ENCODE assay signal across 18 cellular contexts in the genomic region with DNA sequence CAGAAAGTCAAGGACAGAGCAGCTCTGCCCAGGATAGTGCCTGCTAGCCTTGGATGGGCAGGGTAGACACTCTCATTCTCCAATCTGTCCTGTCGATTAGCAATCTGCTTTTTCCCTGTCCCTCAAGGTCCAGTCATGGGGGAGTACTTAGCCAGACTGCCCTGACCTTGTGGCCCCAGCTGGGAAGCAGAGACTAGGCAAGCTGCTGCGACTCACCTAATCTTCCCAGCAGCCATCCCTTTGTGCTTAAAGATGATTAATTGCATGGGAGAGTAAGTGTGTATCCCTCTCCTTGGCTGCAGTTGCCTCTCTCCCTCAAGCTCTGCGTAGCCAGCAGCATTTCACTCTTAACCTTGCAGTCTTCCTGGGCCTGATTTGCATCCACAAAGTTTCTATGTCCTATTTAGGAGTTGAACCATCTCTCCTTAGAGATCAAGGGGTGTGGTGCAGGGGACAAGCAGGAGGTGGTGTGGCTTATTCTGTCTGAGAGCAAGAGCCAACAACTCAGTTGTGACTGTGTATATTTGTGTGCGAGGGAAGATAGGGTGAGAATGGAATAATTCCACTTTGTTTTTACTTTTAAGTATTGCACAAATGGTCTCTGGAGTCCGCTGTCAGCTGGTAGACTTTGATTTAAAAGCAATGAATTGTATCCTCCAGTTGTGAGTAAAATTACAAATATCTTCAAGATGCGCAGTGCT.
DNase-seq lines count a peak whose midpoint lies in the region; ATAC-seq, FAIRE-seq and TF ChIP-seq lines count a peak whose summit lies in the region.
"Had no signal": no experiment of that assay in that cellular context is flagged by ENCODE, and none has a peak within 500 bp of the region (broad histone marks: within the 10 kb centered on the region; RNA-seq: fewer than 3 reads in every experiment).

No MANE protein-coding gene starts in this region.

- no peaks in the 10 kb centered on the region for H3K36me3 ChIP-seq in MG63
- H3K36me3 ChIP-seq: BLaER1 had no signal

- peak; percentile 25 for DNase-seq in HCEC 1CT
- DNase-seq in MG63: peak; percentile 39
- peak; percentile 8 for DNase-seq in epithelial cell of esophagus (ENCODE audit: low read depth)
- no peak for DNase-seq in omental fat pad (ENCODE audit: low spot score)
- no peak for DNase-seq in stimulated activated CD4-positive, alpha-beta T cell treated with anti-CD3 and anti-CD28 coated beads, Interleukin-15, amount 100 ng/mL, for 24 hours
- DNase-seq in GM19239 (ENCODE audit: insufficient read length, low spot score): no peak
- DNase-seq: CD8-positive, alpha-beta memory T cell; NCI-H1092 treated with DMSO at 0.1 percent for 48 hours; NCI-H187; NCI-H2171; NCI-H510A; NK-92 treated with Interleukin-12 subunit alpha and Interleukin-12 subunit beta, amount 100 ng/mL, for 24 hours; OCI-M1; RPMI8226 had no signal

- H3K4me3 ChIP-seq in MG63 (no peak overlapping the region), epithelial cell of esophagus (ENCODE audit: low read length) (no peak overlapping the region)
- H3K4me3 ChIP-seq: BLaER1, K562 had no signal

- H3K9me3 ChIP-seq in MG63: peaks cover 14% of the 10 kb centered on the region

- no peaks in the 10 kb centered on the region for H3K27me3 ChIP-seq in MG63
- H3K27me3 ChIP-seq: BLaER1 had no signal

- peak; percentile 37 for ATAC-seq in omental fat pad (ENCODE audit: low FRiP score)
- no peak for ATAC-seq in GM18502 (IDR thresholded peaks at IDR 0.05; ENCODE audit: poor library complexity, unreplicated experiment)
- ATAC-seq: HCT116, K562 had no signal

- no peak for TF ChIP-seq CTCF in epithelial cell of esophagus (IDR thresholded peaks at IDR 0.05; ENCODE audit: insufficient read depth, low read depth, low read length, missing control alignments)
- TF ChIP-seq CTCF in omental fat pad (IDR thresholded peaks at IDR 0.05): no peak

- FAIRE-seq in GM19239 (lab: Jason Lieb, UNC): no peak
- FAIRE-seq: K562 had no signal

Comparison
In these comparisons a context has a peak if more than half of its experiments do, and no peak if none do; other contexts are left out.
1. DNase-seq: peak in HCEC 1CT (single experiment), MG63 (single experiment) and epithelial cell of esophagus (single experiment); none in omental fat pad (single experiment), stimulated activated CD4-positive, alpha-beta T cell treated with anti-CD3 and anti-CD28 coated beads, Interleukin-15, amount 100 ng/mL, for 24 hours (single experiment) and GM19239 (single experiment).